In genomic region chr2:26533661-26534060, GRCh38 we compare ENCODE assay signal across 18 cellular contexts. TPM values are rescaled to one million over a fixed set of nuclear protein-coding genes. Genes with fewer than 3 reads are reported as not detected.
"Had no signal": no experiment of that assay in that cellular context is flagged by ENCODE, and none has a peak within 500 bp of the region (broad histone marks: within the 10 kb centered on the region; RNA-seq: fewer than 3 reads in every experiment).

No MANE protein-coding gene starts in this region.

- H3K4me3 ChIP-seq: heart left ventricle, lower lobe of right lung, tibial nerve had no signal

- H3K4me3 Mint-ChIP-seq: activated CD8-positive, alpha-beta T cell treated with anti-CD3 and anti-CD28 coated beads, Interleukin-2, amount 10 ng/mL, durations not matched to agents 7 days and 5 days; activated naive CD8-positive, alpha-beta T cell treated with anti-CD3 and anti-CD28 coated beads, Interleukin-2, amount 10 ng/mL, durations not matched to agents 7 days and 5 days; activated T-helper 17 cell treated with anti-CD3 and anti-CD28 coated beads, Interleukin-2, amount 50 U/mL, for 72 hours; naive B cell; stimulated activated naive CD8-positive, alpha-beta T cell treated with anti-CD3 and anti-CD28 coated beads, Interleukin-15, amount 100 ng/mL, for 72 hours had no signal

- H3K36me3 ChIP-seq: heart left ventricle, lower lobe of right lung, tibial nerve, WERI-Rb-1 had no signal

- H3K36me3 Mint-ChIP-seq: activated naive CD8-positive, alpha-beta T cell treated with anti-CD3 and anti-CD28 coated beads, Interleukin-2, amount 10 ng/mL, durations not matched to agents 7 days and 5 days; naive B cell had no signal

- H3K9me3 Mint-ChIP-seq: activated naive CD8-positive, alpha-beta T cell treated with anti-CD3 and anti-CD28 coated beads, Interleukin-2, amount 10 ng/mL, durations not matched to agents 7 days and 5 days; activated T-helper 17 cell treated with anti-CD3 and anti-CD28 coated beads, Interleukin-2, amount 50 U/mL, for 72 hours; naive B cell; stimulated activated naive CD8-positive, alpha-beta T cell treated with anti-CD3 and anti-CD28 coated beads, Interleukin-15, amount 100 ng/mL, for 72 hours had no signal

- H3K4me1 Mint-ChIP-seq: activated naive CD8-positive, alpha-beta T cell treated with anti-CD3 and anti-CD28 coated beads, Interleukin-2, amount 10 ng/mL, durations not matched to agents 7 days and 5 days; activated T-helper 17 cell treated with anti-CD3 and anti-CD28 coated beads, Interleukin-2, amount 50 U/mL, for 72 hours; naive B cell; stimulated activated naive CD8-positive, alpha-beta T cell treated with anti-CD3 and anti-CD28 coated beads, Interleukin-15, amount 100 ng/mL, for 72 hours had no signal

- H3K27me3 Mint-ChIP-seq: activated naive CD8-positive, alpha-beta T cell treated with anti-CD3 and anti-CD28 coated beads, Interleukin-2, amount 10 ng/mL, durations not matched to agents 7 days and 5 days; stimulated activated naive CD8-positive, alpha-beta T cell treated with anti-CD3 and anti-CD28 coated beads, Interleukin-15, amount 100 ng/mL, for 72 hours had no signal

- ATAC-seq: activated CD8-positive, alpha-beta T cell treated with anti-CD3 and anti-CD28 coated beads, Interleukin-2, amount 10 ng/mL, durations not matched to agents 7 days and 5 days; activated T-helper 17 cell treated with anti-CD3 and anti-CD28 coated beads, Interleukin-2, amount 50 U/mL, for 72 hours; lower lobe of right lung; stimulated activated naive CD8-positive, alpha-beta T cell treated with anti-CD3 and anti-CD28 coated beads, Interleukin-15, amount 100 ng/mL, for 72 hours had no signal

- H3K4me1 ChIP-seq: lower lobe of right lung, tibial nerve had no signal

- DNase-seq: activated CD4-positive, alpha-beta T cell treated with anti-CD3 and anti-CD28 coated beads, Interleukin-2, amount 50 U/mL, for 1 hour; activated CD4-positive, CD25-positive, alpha-beta regulatory T cell treated with anti-CD3 and anti-CD28 coated beads, Interleukin-2, amount 50 U/mL, for 72 hours; activated CD8-positive, alpha-beta T cell treated with anti-CD3 and anti-CD28 coated beads, Interleukin-2, amount 10 ng/mL, durations not matched to agents 7 days and 5 days; activated naive CD4-positive, alpha-beta T cell treated with Interleukin-2 at 50 U/mL for 16 hours; activated naive CD8-positive, alpha-beta T cell treated with anti-CD3 and anti-CD28 coated beads, Interleukin-2, amount 10 ng/mL, durations not matched to agents 7 days and 5 days; amniotic stem cell; lower lobe of right lung; mesendoderm; naive B cell; stimulated activated CD4-positive, alpha-beta T cell treated with anti-CD3 and anti-CD28 coated beads, Interleukin-12 subunit alpha, Interleukin-12 subunit beta, amount 100 ng/mL, for 4 hours; stimulated activated CD4-positive, alpha-beta T cell treated with anti-CD3 and anti-CD28 coated beads, Interleukin-4, amount 100 ng/mL, for 4 hours; stimulated activated naive CD8-positive, alpha-beta T cell treated with anti-CD3 and anti-CD28 coated beads, Interleukin-15, amount 100 ng/mL, for 72 hours; WERI-Rb-1 had no signal

- H3K27ac ChIP-seq: heart left ventricle, lower lobe of right lung, tibial nerve, WERI-Rb-1 had no signal

- H3K9me3 ChIP-seq: heart left ventricle, lower lobe of right lung, tibial nerve had no signal

RNA-seq across cellular contexts. Expression of gene OTOF, which starts 55.7 kb away (rescaled TPM):
- total RNA-seq: chondrocyte, epithelial cell of proximal tubule had no signal
